ENCODE assay signal across 8 cellular contexts in the genomic region with DNA sequence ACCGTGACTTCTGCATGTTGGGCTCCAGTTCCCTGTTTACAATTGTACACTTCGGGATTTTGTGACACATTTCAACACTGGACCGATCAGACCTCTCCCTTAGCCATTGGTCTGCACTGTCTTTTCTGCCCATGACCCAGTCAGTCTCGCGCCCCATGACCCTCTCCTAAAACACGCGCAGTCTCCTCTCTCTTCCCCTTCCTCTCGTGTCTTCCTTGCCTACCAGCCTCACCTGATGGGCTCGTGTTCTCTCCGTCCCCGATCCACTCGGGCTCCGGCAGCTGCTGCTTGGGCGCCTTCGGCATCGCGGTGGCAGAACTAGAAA. TPM values are rescaled to one million over a fixed set of nuclear protein-coding genes. Genes with fewer than 3 reads are reported as not detected.
DNase-seq lines count a peak whose midpoint lies in the region; ATAC-seq, FAIRE-seq and TF ChIP-seq lines count a peak whose summit lies in the region.

No MANE protein-coding gene starts in this region.

- H3K36me3 ChIP-seq in ACC112 (ENCODE audit: insufficient read depth, low read length), result no peaks in the 10 kb centered on the region; the same call in 1 of the 2 replicates
- H3K36me3 ChIP-seq in ascending aorta, result no peaks in the 10 kb centered on the region
- H3K36me3 ChIP-seq in kidney (ENCODE audit: control insufficient read depth in 1 of 2, insufficient read depth in 2 of 2, low read length in 2 of 2), result no peaks in the 10 kb centered on the region
- no peaks in the 10 kb centered on the region for H3K36me3 ChIP-seq in thoracic aorta

- TF ChIP-seq CTCF in ascending aorta (IDR thresholded peaks at IDR 0.05) (no peak), kidney (IDR thresholded peaks at IDR 0.05; ENCODE audit: borderline replicate concordance, extremely low read depth, insufficient read depth) (no peak), thoracic aorta (IDR thresholded peaks at IDR 0.05) (no peak)

- peak overlapping the region; percentile 67 to 83 for H3K9ac ChIP-seq in kidney (ENCODE audit: low read length in 2 of 2)

- H3K4me3 ChIP-seq in ACC112 (ENCODE audit: low read depth, low read length) (peak overlapping the region; percentile 84), ascending aorta (peak overlapping the region; percentile 72 to 91), kidney (ENCODE audit: low read length in 2 of 2) (peak overlapping the region; percentile 90 to 92), thoracic aorta (peak overlapping the region; percentile 89)

- DNase-seq in ascending aorta (ENCODE audit: low spot score in 2 of 2), result no peak
- peak; percentile 75 for DNase-seq in kidney
- DNase-seq in thoracic aorta (ENCODE audit: low spot score), result no peak
- DNase-seq in NCI-H1092 treated with DMSO at 0.1 percent for 48 hours (lab: John Stamatoyannopoulos, UW), result no peak
- DNase-seq in GM19238 (ENCODE audit: insufficient read length, low spot score), result no peak

- H3K79me2 ChIP-seq in ACC112 (ENCODE audit: control insufficient read depth, insufficient read depth, low read length, unreplicated experiment), result peaks cover 41% of the 10 kb centered on the region

- H3K4me1 ChIP-seq in ACC112 (ENCODE audit: control insufficient read depth, insufficient read depth, low read length, unreplicated experiment), result peaks cover 31% of the 10 kb centered on the region
- H3K4me1 ChIP-seq in ascending aorta, result peaks cover 9 to 19% of the 10 kb centered on the region in 2 donors
- H3K4me1 ChIP-seq in kidney (ENCODE audit: control insufficient read depth in 1 of 2, insufficient read depth in 1 of 2, low read depth in 1 of 2, low read length in 2 of 2), result peaks cover 26 to 29% of the 10 kb centered on the region in 2 donors
- H3K4me1 ChIP-seq in thoracic aorta (ENCODE audit: control insufficient read depth in 1 of 2, low read depth in 2 of 2), result peaks cover 11 to 29% of the 10 kb centered on the region in 2 donors

- no peaks in the 10 kb centered on the region for H3K27me3 ChIP-seq in ACC112 (ENCODE audit: insufficient read depth, low read length)
- no peaks in the 10 kb centered on the region for H3K27me3 ChIP-seq in ascending aorta
- H3K27me3 ChIP-seq in thoracic aorta (replicated peaks; ENCODE audit: insufficient read depth), result no peaks in the 10 kb centered on the region

- H3K9me3 ChIP-seq in ascending aorta (no peaks in the 10 kb centered on the region), kidney (ENCODE audit: control insufficient read depth in 1 of 2, low read length in 2 of 2) (no peaks in the 10 kb centered on the region), thoracic aorta (no peaks in the 10 kb centered on the region)

- H2AFZ ChIP-seq in ACC112 (ENCODE audit: low read length, unreplicated experiment), result peak overlapping the region; percentile 94

- peak; percentile 12 for ATAC-seq in GM19035 (IDR thresholded peaks at IDR 0.05; ENCODE audit: unreplicated experiment)
- peak; percentile 27 for ATAC-seq in HG03432 (IDR thresholded peaks at IDR 0.05; ENCODE audit: unreplicated experiment)
- ATAC-seq in thoracic aorta (ENCODE audit: insufficient number of reproducible peaks, low FRiP score, low read depth), result peak; percentile 11

- H3K27ac ChIP-seq in ACC112 (ENCODE audit: low read depth, low read length), result peak overlapping the region; percentile 48
- peak overlapping the region; percentile 89 to 92 for H3K27ac ChIP-seq in ascending aorta
- H3K27ac ChIP-seq in kidney (ENCODE audit: low read depth in 2 of 2, low read length in 2 of 2), result peak overlapping the region; percentile 96 to 97
- peak overlapping the region; percentile 84 to 93 for H3K27ac ChIP-seq in thoracic aorta

- intact Hi-C loops in ascending aorta (cut with DNase I) (loop anchor here (1.0 to 2.0 kb wide), 2 partner anchors 13 to 44 kb away; a partner anchor contains a TSS), kidney (cut with DNase I) (no loop called here)

- no peak for FAIRE-seq in kidney (lab: Jason Lieb, UNC)

RNA-seq across cellular contexts. Expression of a gene that starts 0.5 kb away (rescaled TPM):
- 36.6 TPM for total RNA-seq in ascending aorta
- total RNA-seq in kidney, result 47.2 TPM
- polyA plus RNA-seq in kidney (ENCODE audit: insufficient read depth, low read depth, low replicate concordance), result 32.9 TPM
- 10 to 100 TPM; 24.2 to 52.1 TPM for total RNA-seq in thoracic aorta

RNA-seq across cellular contexts. Expression of a gene that starts 13.6 kb away (rescaled TPM):
- total RNA-seq in ascending aorta, result 25.0 TPM
- 9.3 TPM for total RNA-seq in kidney
- 7.9 TPM for polyA plus RNA-seq in kidney (ENCODE audit: insufficient read depth, low read depth, low replicate concordance)
- 10 to 100 TPM in 1 of 2 donors, 1 to 10 TPM in 1; 4.2 to 10.4 TPM for total RNA-seq in thoracic aorta

RNA-seq across cellular contexts. Expression of a gene that starts 14.4 kb away (rescaled TPM):
- total RNA-seq in ascending aorta (33.0 TPM), kidney (70.4 TPM), thoracic aorta (10 to 100 TPM; 32.9 to 39.0 TPM)
- 64.9 TPM for polyA plus RNA-seq in kidney (ENCODE audit: insufficient read depth, low read depth, low replicate concordance)

RNA-seq across cellular contexts. Expression of a gene that starts 46.3 kb away (rescaled TPM):
- total RNA-seq in ascending aorta (52.6 TPM), kidney (65.0 TPM), thoracic aorta (10 to 100 TPM; 28.7 to 43.1 TPM)
- polyA plus RNA-seq in kidney (ENCODE audit: insufficient read depth, low read depth, low replicate concordance), result 19.7 TPM

RNA-seq across cellular contexts. Expression of a gene that starts 46.9 kb away (rescaled TPM):
- 33.0 TPM for total RNA-seq in ascending aorta
- total RNA-seq in kidney, result 62.1 TPM
- 135 TPM for polyA plus RNA-seq in kidney (ENCODE audit: insufficient read depth, low read depth, low replicate concordance)
- total RNA-seq in thoracic aorta, result 10 to 100 TPM; 23.6 to 27.3 TPM
